ENCODE assay signal across 1 cellular context in genomic region chr6:12232821-12233220, GRCh38.
TF ChIP-seq lines count a peak whose summit lies in the region.

No MANE protein-coding gene starts in this region.

TF ChIP-seq in SK-N-SH, 30 proteins besides CTCF, POLR2A, EP300 and RAD21 (continued from another document):
- no peak for TF ChIP-seq RFX5 (IDR thresholded peaks at IDR 0.05; ENCODE audit: low read length)
- TF ChIP-seq JUND (IDR thresholded peaks at IDR 0.05) = no peak
